2 cellular contexts compared by ENCODE assay signal in the genomic region with DNA sequence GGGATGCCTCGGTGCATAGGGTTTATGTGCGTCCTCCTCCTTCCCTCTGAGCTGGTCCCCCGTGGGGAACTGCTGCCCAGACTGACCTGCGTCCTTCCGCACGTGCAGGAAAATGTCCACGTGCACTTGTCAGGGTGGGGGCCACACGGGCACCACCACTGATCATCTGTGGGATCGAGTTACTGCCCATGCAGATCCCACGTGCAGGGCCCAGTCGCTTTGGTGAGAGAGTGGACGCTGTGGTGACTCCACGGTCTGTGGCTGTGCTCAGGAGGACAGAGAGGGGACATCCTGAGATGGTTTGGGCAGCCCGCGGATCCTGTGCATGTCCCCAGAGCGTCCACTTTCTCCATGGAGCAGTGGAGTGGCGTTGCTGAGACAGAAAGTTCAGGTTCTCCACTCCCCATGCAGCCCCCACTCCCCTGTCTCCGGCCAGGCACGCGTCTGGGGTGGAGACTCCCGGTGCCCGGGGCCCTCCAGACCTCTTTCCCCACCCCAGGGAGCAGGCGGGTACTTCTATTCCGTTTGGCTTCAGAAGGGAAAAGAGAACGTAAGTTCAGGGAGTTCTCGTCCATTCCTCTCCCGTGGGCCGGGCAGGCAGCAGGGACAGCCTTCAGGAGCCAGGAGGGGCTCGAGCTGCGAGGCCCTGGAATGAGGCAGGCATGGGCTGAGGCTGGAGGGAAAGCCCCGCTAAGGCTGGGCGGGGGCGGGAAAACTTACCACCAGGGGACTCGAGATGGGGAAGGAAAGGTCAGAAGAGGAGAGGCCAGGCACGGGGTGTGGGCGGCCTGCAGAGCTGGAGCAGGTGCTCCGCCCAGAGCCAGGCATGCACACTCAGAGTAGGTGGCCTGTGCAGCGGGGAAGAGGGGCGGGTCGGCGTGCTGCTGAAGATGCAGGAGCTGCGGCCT.
TF ChIP-seq lines count a peak whose summit lies in the region.

No MANE protein-coding gene starts in this region.

TF ChIP-seq in A549, 52 proteins besides CTCF, POLR2A, EP300 and RAD21:
- TF ChIP-seq HEYL (CRISPR knock-in tag; IDR thresholded peaks at IDR 0.05) (no peak), PBX3 (IDR thresholded peaks at IDR 0.05) (no peak), FOSB (CRISPR knock-in tag; IDR thresholded peaks at IDR 0.05) (no peak), JUN (IDR thresholded peaks at IDR 0.05) (0 out of 5 replicates have a peak, but pooled peaks of 1 of the 2 experiments have one; percentile 30), MAX (IDR thresholded peaks at IDR 0.05) (peak; percentile 22; the same call in 1 of the 2 replicates)
- TF ChIP-seq, protein P1, sequence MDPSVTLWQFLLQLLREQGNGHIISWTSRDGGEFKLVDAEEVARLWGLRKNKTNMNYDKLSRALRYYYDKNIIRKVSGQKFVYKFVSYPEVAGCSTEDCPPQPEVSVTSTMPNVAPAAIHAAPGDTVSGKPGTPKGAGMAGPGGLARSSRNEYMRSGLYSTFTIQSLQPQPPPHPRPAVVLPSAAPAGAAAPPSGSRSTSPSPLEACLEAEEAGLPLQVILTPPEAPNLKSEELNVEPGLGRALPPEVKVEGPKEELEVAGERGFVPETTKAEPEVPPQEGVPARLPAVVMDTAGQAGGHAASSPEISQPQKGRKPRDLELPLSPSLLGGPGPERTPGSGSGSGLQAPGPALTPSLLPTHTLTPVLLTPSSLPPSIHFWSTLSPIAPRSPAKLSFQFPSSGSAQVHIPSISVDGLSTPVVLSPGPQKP (IDR thresholded peaks at IDR 0.05; ENCODE audit: low read depth, low read length), result no peak

TF ChIP-seq in IMR-90, 13 proteins besides CTCF, POLR2A, EP300 and RAD21:
- no peak for TF ChIP-seq USF2 (IDR thresholded peaks at IDR 0.05; ENCODE audit: low read depth, low read length)
- no peak for TF ChIP-seq SMC3 (IDR thresholded peaks at IDR 0.05; ENCODE audit: low read depth, low read length)
- TF ChIP-seq CHD1 (IDR thresholded peaks at IDR 0.05; ENCODE audit: low read depth, low read length), result no peak
- no peak for TF ChIP-seq FOS (IDR thresholded peaks at IDR 0.05; ENCODE audit: low read depth, low read length)
- no peak for TF ChIP-seq RCOR1 (IDR thresholded peaks at IDR 0.05; ENCODE audit: insufficient replicate concordance, low read length)
- TF ChIP-seq MAZ (IDR thresholded peaks at IDR 0.05; ENCODE audit: borderline replicate concordance, low read depth, low read length), result no peak
- TF ChIP-seq NFE2L2 (IDR thresholded peaks at IDR 0.05; ENCODE audit: low read depth, low read length), result no peak
- TF ChIP-seq, protein P1 (IDR thresholded peaks at IDR 0.05; ENCODE audit: borderline replicate concordance, low read depth, low read length), result no peak
- no peak for TF ChIP-seq CEBPB (IDR thresholded peaks at IDR 0.05; ENCODE audit: low read depth, low read length)
- TF ChIP-seq BHLHE40 (IDR thresholded peaks at IDR 0.05; ENCODE audit: low read depth, low read length), result no peak
- TF ChIP-seq MAFK (IDR thresholded peaks at IDR 0.05; ENCODE audit: low read depth, low read length), result no peak
- no peak for TF ChIP-seq MXI1 (IDR thresholded peaks at IDR 0.05; ENCODE audit: borderline replicate concordance, low read depth, low read length)
- TF ChIP-seq RFX5 (IDR thresholded peaks at IDR 0.05; ENCODE audit: low read depth, low read length), result no peak
TF ChIP-seq in IMR-90: peak in this region for 0.
